In genomic region chr20:62549499-62550086, GRCh38 we compare ENCODE assay signal across 17 cellular contexts.
A peak's percentile ranks its signal among the peaks of the same experiment; 100 is the strongest.
DNase-seq lines count a peak whose midpoint lies in the region; ATAC-seq and TF ChIP-seq lines count a peak whose summit lies in the region.
"Had no signal": no experiment of that assay in that cellular context is flagged by ENCODE, and none has a peak within 500 bp of the region (broad histone marks: within the 10 kb centered on the region; RNA-seq: fewer than 3 reads in every experiment).

No MANE protein-coding gene starts in this region.

- H3K9me2 ChIP-seq in Loucy (replicated peaks; ENCODE audit: low read depth, low read length) = no peaks in the 10 kb centered on the region

- H3K27ac ChIP-seq in 22Rv1 (no peak overlapping the region), foreskin keratinocyte (no peak overlapping the region), ovary (no peak overlapping the region), aorta (ENCODE audit: low read depth in 1 of 2, low read length in 2 of 2) (peak overlapping the region in 1 of 2 donors; percentile 8)
- H3K27ac ChIP-seq: spleen had no signal

- H4K20me1 ChIP-seq in Loucy (ENCODE audit: insufficient read depth, low read length, poor library complexity, severe bottlenecking) = no peaks in the 10 kb centered on the region

- ATAC-seq in foreskin keratinocyte (no peak), aorta (ENCODE audit: low FRiP score) (no peak), T-helper 17 cell (no peak)
- ATAC-seq in activated CD8-positive, alpha-beta T cell treated with anti-CD3 and anti-CD28 coated beads for 36 hours = no peak
- ATAC-seq: esophagus mucosa had no signal

- intact Hi-C loops in ovary (cut with DNase I) (no loop called here), aorta (cut with DNase I) (no loop called here)
- intact Hi-C loops in activated CD8-positive, alpha-beta T cell treated with anti-CD3 and anti-CD28 coated beads for 36 hours (cut with micrococcal nuclease) = no loop called here

- H3K9ac ChIP-seq in Loucy (ENCODE audit: low read depth, low read length, poor library complexity, severe bottlenecking) = peak overlapping the region; percentile 78

- WGBS in ovary, 3 donors = 67 to 72% (median 69%) methylated on average over 20 to 22 of the region's 22 CpGs
- WGBS in aorta, 2 donors = 55 to 71% methylated on average over 17 to 22 of the region's 22 CpGs

- no peak overlapping the region for H3K4me3 Mint-ChIP-seq in T-helper 17 cell
- no peak overlapping the region for H3K4me3 Mint-ChIP-seq in activated CD8-positive, alpha-beta T cell treated with anti-CD3 and anti-CD28 coated beads for 36 hours
- H3K4me3 Mint-ChIP-seq: dendritic cell treated with granulocyte-macrophage colony-stimulating factor and Interleukin-4, amounts not matched to agents 40 ng/mL and 50 ng/mL, for 4 days had no signal

- TF ChIP-seq EP300 in ovary (IDR thresholded peaks at IDR 0.05) = no peak

- no peaks in the 10 kb centered on the region for H3K9me3 Mint-ChIP-seq in activated CD8-positive, alpha-beta T cell treated with anti-CD3 and anti-CD28 coated beads for 36 hours

- no peaks in the 10 kb centered on the region for H3K79me2 ChIP-seq in Loucy (ENCODE audit: insufficient read depth, low read length)

- no peak overlapping the region for H2AFZ ChIP-seq in Loucy (ENCODE audit: low read length)

- no peaks in the 10 kb centered on the region for H3K27me3 ChIP-seq in Loucy (ENCODE audit: insufficient read depth, low read length, poor library complexity, severe bottlenecking)
- H3K27me3 ChIP-seq in foreskin keratinocyte = peaks cover 64% of the 10 kb centered on the region
- H3K27me3 ChIP-seq in ovary = no peaks in the 10 kb centered on the region
- no peaks in the 10 kb centered on the region for H3K27me3 ChIP-seq in aorta (ENCODE audit: control insufficient read depth in 1 of 2, insufficient read depth in 2 of 2, low read length in 1 of 2)

- no peak overlapping the region for H3K27ac Mint-ChIP-seq in T-helper 17 cell
- no peak overlapping the region for H3K27ac Mint-ChIP-seq in activated CD8-positive, alpha-beta T cell treated with anti-CD3 and anti-CD28 coated beads for 36 hours
- H3K27ac Mint-ChIP-seq: dendritic cell treated with granulocyte-macrophage colony-stimulating factor and Interleukin-4, amounts not matched to agents 40 ng/mL and 50 ng/mL, for 4 days; stimulated activated naive CD8-positive, alpha-beta T cell treated with anti-CD3 and anti-CD28 coated beads, Interleukin-15, amount 100 ng/mL, for 72 hours had no signal

- no peaks in the 10 kb centered on the region for H3K36me3 ChIP-seq in Loucy (ENCODE audit: insufficient read depth, low read length)
- H3K36me3 ChIP-seq in ovary = no peaks in the 10 kb centered on the region
- H3K36me3 ChIP-seq in aorta (ENCODE audit: control insufficient read depth in 1 of 2, insufficient read depth in 2 of 2, low read length in 1 of 2) = no peaks in the 10 kb centered on the region
- H3K36me3 ChIP-seq: spleen had no signal

- DNase-seq in foreskin keratinocyte = no peak
- DNase-seq in ovary = no peak
- no peak for DNase-seq in aorta
- DNase-seq in T-helper 17 cell = no peak
- no peak for DNase-seq in effector CD8-positive, alpha-beta T cell (lab: John Stamatoyannopoulos, UW)
- no peak for DNase-seq in activated CD8-positive, alpha-beta T cell treated with anti-CD3 and anti-CD28 coated beads for 36 hours
- DNase-seq: activated CD8-positive, alpha-beta memory T cell treated with anti-CD3 and anti-CD28 coated beads for 24 hours; activated gamma-delta T cell; NCI-H1436 treated with DMSO at 0.1 percent for 48 hours; spleen; stimulated activated naive CD8-positive, alpha-beta T cell treated with anti-CD3 and anti-CD28 coated beads, Interleukin-15, amount 100 ng/mL, for 72 hours; SW 1271 had no signal

- peaks cover 30% of the 10 kb centered on the region for H3K27me3 Mint-ChIP-seq in T-helper 17 cell
- H3K27me3 Mint-ChIP-seq in activated CD8-positive, alpha-beta T cell treated with anti-CD3 and anti-CD28 coated beads for 36 hours = peaks cover 28% of the 10 kb centered on the region

- peaks cover 6% of the 10 kb centered on the region for H3K4me1 Mint-ChIP-seq in T-helper 17 cell
- peaks cover 6% of the 10 kb centered on the region for H3K4me1 Mint-ChIP-seq in activated CD8-positive, alpha-beta T cell treated with anti-CD3 and anti-CD28 coated beads for 36 hours (ENCODE audit: low read depth)

- no peaks in the 10 kb centered on the region for H3K9me3 ChIP-seq in Loucy (ENCODE audit: insufficient read depth, low read depth, low read length)
- H3K9me3 ChIP-seq in ovary = peaks cover 0 to 4% of the 10 kb centered on the region in 2 donors
- H3K9me3 ChIP-seq in aorta (ENCODE audit: control insufficient read depth, low read length) = no peaks in the 10 kb centered on the region
- H3K9me3 ChIP-seq in T-helper 17 cell (ENCODE audit: control insufficient read depth, low read length, poor library complexity, severe bottlenecking) = no peaks in the 10 kb centered on the region

- H3K4me3 ChIP-seq in Loucy (ENCODE audit: low read length, poor library complexity, severe bottlenecking) (peak overlapping the region; percentile 65), ovary (peak overlapping the region; percentile 43), aorta (ENCODE audit: low read length in 2 of 2) (peak overlapping the region in 1 of 2 donors; percentile 60)
- H3K4me3 ChIP-seq: lung had no signal

- POLR2A ChIA-PET in activated CD8-positive, alpha-beta T cell treated with anti-CD3 and anti-CD28 coated beads for 36 hours (lab: Charles Lee) = no interaction called here

- CTCF ChIA-PET in activated CD8-positive, alpha-beta T cell treated with anti-CD3 and anti-CD28 coated beads for 36 hours (lab: Charles Lee) = no interaction called here

- H3F3A ChIP-seq in Loucy (ENCODE audit: low read depth) = no peaks in the 10 kb centered on the region

- H3K4me1 ChIP-seq in Loucy (ENCODE audit: insufficient read depth, low read length, poor library complexity, severe bottlenecking) = peaks cover 34% of the 10 kb centered on the region
- no peaks in the 10 kb centered on the region for H3K4me1 ChIP-seq in foreskin keratinocyte
- no peaks in the 10 kb centered on the region for H3K4me1 ChIP-seq in ovary (ENCODE audit: insufficient read depth)
- H3K4me1 ChIP-seq in aorta (ENCODE audit: control insufficient read depth in 1 of 2, insufficient read depth in 2 of 2, low read length in 2 of 2) = no peaks in the 10 kb centered on the region

- no peak for TF ChIP-seq POLR2A in ovary (IDR thresholded peaks at IDR 0.05)

- peak overlapping the region; percentile 84 for H3K4me2 ChIP-seq in Loucy (ENCODE audit: low read depth, low read length, poor library complexity, severe bottlenecking)

- peaks cover 4% of the 10 kb centered on the region for H3K36me3 Mint-ChIP-seq in T-helper 17 cell (ENCODE audit: low read depth)
- no peaks in the 10 kb centered on the region for H3K36me3 Mint-ChIP-seq in activated CD8-positive, alpha-beta T cell treated with anti-CD3 and anti-CD28 coated beads for 36 hours (ENCODE audit: low read depth)

- TF ChIP-seq CTCF in 22Rv1 (IDR thresholded peaks at IDR 0.05) (0 out of 2 replicates have a peak, but pooled peaks have one; percentile 8), Loucy (conservative IDR thresholded peaks at IDR 0.05; ENCODE audit: low read length) (no peak), foreskin keratinocyte (conservative IDR thresholded peaks at IDR 0.05) (peak; percentile 17), ovary (IDR thresholded peaks at IDR 0.05) (no peak)
- TF ChIP-seq CTCF in activated CD8-positive, alpha-beta T cell treated with anti-CD3 and anti-CD28 coated beads for 36 hours (IDR thresholded peaks at IDR 0.05) = no peak

Comparison
In these comparisons a context has a peak if more than half of its experiments do, and no peak if none do; other contexts are left out.
1. CTCF ChIP-seq: peak in 22Rv1 (single experiment) and foreskin keratinocyte (single experiment); none in Loucy (single experiment), ovary (0 of 3) and activated CD8-positive, alpha-beta T cell treated with anti-CD3 and anti-CD28 coated beads for 36 hours (single experiment).